In genomic region chr1:23555949-23556640, GRCh38 we compare ENCODE assay signal across 8 cellular contexts. TPM values are rescaled to one million over a fixed set of nuclear protein-coding genes. Genes with fewer than 3 reads are reported as not detected.
DNase-seq lines count a peak whose midpoint lies in the region; ATAC-seq and TF ChIP-seq lines count a peak whose summit lies in the region.

No MANE protein-coding gene starts in this region.

- no peak for TF ChIP-seq CTCF in AG04450 (IDR thresholded peaks at IDR 0.05; ENCODE audit: low read depth, low read length)

- H3K4me3 ChIP-seq in AG04450 (ENCODE audit: low read depth, low read length) (no peak overlapping the region; the same call in 1 of the 2 replicates), adipocyte (ENCODE audit: low read length) (peak overlapping the region; percentile 91), stomach smooth muscle (ENCODE audit: low read length in 2 of 2) (peak overlapping the region in 1 of 2 donors; percentile 95)

- H3K27ac ChIP-seq in AG04450 (ENCODE audit: low read depth, low read length): peak overlapping the region; percentile 75
- H3K27ac ChIP-seq in stomach smooth muscle (ENCODE audit: low read length): peak overlapping the region; percentile 99

- CTCF ChIA-PET in AG04450 (lab: Charles Lee): interaction anchor here (1.2 to 5.2 kb wide), 6 partner anchors 12 to 81 kb away, joined by 3 to 51 read pairs (median 12); no protein-coding TSS in a partner anchor

- no peaks in the 10 kb centered on the region for H3K27me3 ChIP-seq in AG04450 (ENCODE audit: control insufficient read depth, insufficient read depth, low read length)
- no peaks in the 10 kb centered on the region for H3K27me3 ChIP-seq in adipocyte (replicated peaks; ENCODE audit: control insufficient read depth, insufficient read depth, low read length)
- H3K27me3 ChIP-seq in stomach smooth muscle (ENCODE audit: control insufficient read depth in 1 of 2, insufficient read depth in 2 of 2, low read length in 2 of 2): no peaks in the 10 kb centered on the region

- H3K9ac ChIP-seq in adipocyte (ENCODE audit: low read length): peak overlapping the region; percentile 95
- H3K9ac ChIP-seq in stomach smooth muscle (ENCODE audit: low read length in 2 of 2): peak overlapping the region in 1 of 2 donors; percentile 76

- ATAC-seq in HG02678 (IDR thresholded peaks at IDR 0.05; ENCODE audit: unreplicated experiment): no peak

- no peaks in the 10 kb centered on the region; the same call in 1 of the 2 replicates for H3K9me3 ChIP-seq in AG04450 (ENCODE audit: control insufficient read depth, insufficient read depth, low read length)
- H3K9me3 ChIP-seq in adipocyte (ENCODE audit: control insufficient read depth, low read length): no peaks in the 10 kb centered on the region
- H3K9me3 ChIP-seq in stomach smooth muscle (ENCODE audit: control insufficient read depth in 2 of 2, low read length in 2 of 2): no peaks in the 10 kb centered on the region

- no peak for DNase-seq in AG04450 (ENCODE audit: low read depth, low spot score)
- peak; percentile 74 for DNase-seq in HK-2 (ENCODE audit: unreplicated experiment)
- peak; percentile 65 for DNase-seq in adipocyte (ENCODE audit: low read depth)
- DNase-seq in islet precursor cell: peak; percentile 98
- DNase-seq in GOT3 (lab: John Stamatoyannopoulos, UW): no peak
- DNase-seq in mesenteric fat pad (ENCODE audit: low spot score): no peak

- POLR2A ChIA-PET in AG04450 (lab: Yijun Ruan, JAX): interaction anchor here (0.6 to 2.6 kb wide), 7 partner anchors 21 to 404 kb away, joined by 3 to 13 read pairs (median 8); partner anchors contain the start of gene RPL11

- H3K4me1 ChIP-seq in adipocyte (ENCODE audit: control insufficient read depth, insufficient read depth, low read length) (peaks cover 44% of the 10 kb centered on the region), stomach smooth muscle (ENCODE audit: control insufficient read depth, insufficient read depth, low read length) (peaks cover 69% of the 10 kb centered on the region)

- H3K36me3 ChIP-seq in adipocyte (ENCODE audit: control insufficient read depth, insufficient read depth, low read length, severe bottlenecking): peaks cover 10% of the 10 kb centered on the region
- H3K36me3 ChIP-seq in stomach smooth muscle (ENCODE audit: control insufficient read depth in 2 of 2, insufficient read depth in 2 of 2, low read length in 2 of 2): no peaks in the 10 kb centered on the region

RNA-seq across cellular contexts. Expression of gene ID3, which starts 3.2 kb away (rescaled TPM):
- polyA plus RNA-seq in AG04450 (2011; rRNA removed): 15.3 and 25.0 TPM in 2 replicates
- polyA minus RNA-seq in AG04450 (2011; rRNA and poly(A)+ RNA removed): 27.0 and 45.8 TPM in 2 replicates
- 168 TPM for total RNA-seq in mesenteric fat pad

RNA-seq across cellular contexts. Expression of gene E2F2, which starts 25.1 kb away (rescaled TPM):
- 0.05 and 0.06 TPM in 2 replicates for polyA plus RNA-seq in AG04450 (2011; rRNA removed)
- 0.26 and 0.46 TPM in 2 replicates for polyA minus RNA-seq in AG04450 (2011; rRNA and poly(A)+ RNA removed)
- 0.29 TPM for total RNA-seq in mesenteric fat pad

Comparison
In these comparisons a context has a peak if more than half of its experiments do, and no peak if none do; other contexts are left out.
1. DNase-seq: peak in HK-2 (single experiment), adipocyte (single experiment) and islet precursor cell (single experiment); none in AG04450 (single experiment), GOT3 (single experiment) and mesenteric fat pad (single experiment).